In the genomic region with DNA sequence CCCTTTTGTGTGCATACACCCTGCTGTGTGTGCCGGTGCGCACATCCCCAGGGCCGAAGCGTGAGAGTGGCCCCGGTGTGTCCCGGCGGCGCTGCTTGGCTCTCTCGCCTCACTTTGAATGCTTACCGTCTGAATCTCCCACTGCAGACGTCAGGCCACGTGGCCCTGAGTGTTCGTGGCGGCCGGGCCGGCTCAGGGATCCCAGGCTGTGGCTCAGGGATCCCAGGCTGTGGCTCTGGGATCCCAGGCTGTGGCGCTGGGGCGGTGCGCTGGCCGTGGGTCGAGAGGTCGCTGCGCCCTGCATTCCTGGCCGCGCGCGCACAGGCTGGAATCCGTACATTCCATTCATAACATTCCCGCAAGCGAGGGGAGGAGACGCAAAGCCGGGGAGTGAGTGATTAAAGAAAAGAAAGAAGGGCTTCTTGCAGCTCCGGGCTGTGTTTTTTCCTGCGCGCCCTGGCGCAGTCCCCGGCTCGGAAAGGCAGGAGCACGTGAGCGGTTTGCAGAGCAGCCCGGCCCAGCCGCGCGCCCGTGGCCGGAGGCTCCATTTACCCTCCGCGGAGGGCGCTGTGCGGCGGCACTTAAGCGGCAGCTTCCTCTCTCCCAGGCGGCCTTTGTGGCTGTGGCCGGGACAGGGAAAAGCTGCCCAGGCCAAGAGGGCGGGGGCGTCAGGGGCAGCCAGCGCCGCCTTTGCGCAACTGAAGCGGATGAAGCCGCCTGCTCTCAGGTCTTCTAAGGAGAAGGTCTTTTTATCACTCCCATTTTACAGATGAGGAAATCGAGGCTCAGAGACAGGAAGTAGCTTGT, we compare ENCODE assay signal across 1 cellular context.
A peak's percentile ranks its signal among the peaks of the same experiment; 100 is the strongest.
TF ChIP-seq lines count a peak whose summit lies in the region.

No MANE protein-coding gene starts in this region.

TF ChIP-seq in HepG2, 621 proteins besides CTCF, POLR2A, EP300 and RAD21 (continued from another document and continues in another):
- TF ChIP-seq, protein P1, sequence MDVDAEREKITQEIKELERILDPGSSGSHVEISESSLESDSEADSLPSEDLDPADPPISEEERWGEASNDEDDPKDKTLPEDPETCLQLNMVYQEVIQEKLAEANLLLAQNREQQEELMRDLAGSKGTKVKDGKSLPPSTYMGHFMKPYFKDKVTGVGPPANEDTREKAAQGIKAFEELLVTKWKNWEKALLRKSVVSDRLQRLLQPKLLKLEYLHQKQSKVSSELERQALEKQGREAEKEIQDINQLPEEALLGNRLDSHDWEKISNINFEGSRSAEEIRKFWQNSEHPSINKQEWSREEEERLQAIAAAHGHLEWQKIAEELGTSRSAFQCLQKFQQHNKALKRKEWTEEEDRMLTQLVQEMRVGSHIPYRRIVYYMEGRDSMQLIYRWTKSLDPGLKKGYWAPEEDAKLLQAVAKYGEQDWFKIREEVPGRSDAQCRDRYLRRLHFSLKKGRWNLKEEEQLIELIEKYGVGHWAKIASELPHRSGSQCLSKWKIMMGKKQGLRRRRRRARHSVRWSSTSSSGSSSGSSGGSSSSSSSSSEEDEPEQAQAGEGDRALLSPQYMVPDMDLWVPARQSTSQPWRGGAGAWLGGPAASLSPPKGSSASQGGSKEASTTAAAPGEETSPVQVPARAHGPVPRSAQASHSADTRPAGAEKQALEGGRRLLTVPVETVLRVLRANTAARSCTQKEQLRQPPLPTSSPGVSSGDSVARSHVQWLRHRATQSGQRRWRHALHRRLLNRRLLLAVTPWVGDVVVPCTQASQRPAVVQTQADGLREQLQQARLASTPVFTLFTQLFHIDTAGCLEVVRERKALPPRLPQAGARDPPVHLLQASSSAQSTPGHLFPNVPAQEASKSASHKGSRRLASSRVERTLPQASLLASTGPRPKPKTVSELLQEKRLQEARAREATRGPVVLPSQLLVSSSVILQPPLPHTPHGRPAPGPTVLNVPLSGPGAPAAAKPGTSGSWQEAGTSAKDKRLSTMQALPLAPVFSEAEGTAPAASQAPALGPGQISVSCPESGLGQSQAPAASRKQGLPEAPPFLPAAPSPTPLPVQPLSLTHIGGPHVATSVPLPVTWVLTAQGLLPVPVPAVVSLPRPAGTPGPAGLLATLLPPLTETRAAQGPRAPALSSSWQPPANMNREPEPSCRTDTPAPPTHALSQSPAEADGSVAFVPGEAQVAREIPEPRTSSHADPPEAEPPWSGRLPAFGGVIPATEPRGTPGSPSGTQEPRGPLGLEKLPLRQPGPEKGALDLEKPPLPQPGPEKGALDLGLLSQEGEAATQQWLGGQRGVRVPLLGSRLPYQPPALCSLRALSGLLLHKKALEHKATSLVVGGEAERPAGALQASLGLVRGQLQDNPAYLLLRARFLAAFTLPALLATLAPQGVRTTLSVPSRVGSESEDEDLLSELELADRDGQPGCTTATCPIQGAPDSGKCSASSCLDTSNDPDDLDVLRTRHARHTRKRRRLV (CRISPR knock-in tag; IDR thresholded peaks at IDR 0.05) = peak; percentile 74; the same call in 1 of the 2 replicates
- TF ChIP-seq HNRNPUL1 (IDR thresholded peaks at IDR 0.05; ENCODE audit: low read depth, low read length) (no peak), DMAP1 (CRISPR knock-in tag; IDR thresholded peaks at IDR 0.05) (peak; percentile 61; the same call in 1 of the 2 replicates), ZNF563 (CRISPR knock-in tag; IDR thresholded peaks at IDR 0.05) (peak; percentile 82; the same call in 1 of the 2 replicates), GFI1 (CRISPR knock-in tag; IDR thresholded peaks at IDR 0.05; ENCODE audit: borderline replicate concordance) (no peak; the same call in 1 of the 2 replicates), AGO1 (IDR thresholded peaks at IDR 0.05; ENCODE audit: low read depth, low read length, poor library complexity, severe bottlenecking) (peak; percentile 33), EED (CRISPR knock-in tag; IDR thresholded peaks at IDR 0.05) (no peak; the same call in 1 of the 2 replicates), SOX5 (CRISPR knock-in tag; IDR thresholded peaks at IDR 0.05; ENCODE audit: borderline replicate concordance) (peak; percentile 36; the same call in 1 of the 2 replicates), BCL6 (CRISPR knock-in tag; IDR thresholded peaks at IDR 0.05) (peak; percentile 10), ZFY (CRISPR knock-in tag; IDR thresholded peaks at IDR 0.05) (peak; percentile 60), ZNF788 (CRISPR knock-in tag; IDR thresholded peaks at IDR 0.05; ENCODE audit: borderline replicate concordance) (peak; percentile 76; the same call in 1 of the 2 replicates), NCOA5 (CRISPR knock-in tag; IDR thresholded peaks at IDR 0.05) (no peak), ZNF629 (CRISPR knock-in tag; conservative IDR thresholded peaks at IDR 0.05) (peak; percentile 99), ZNF777 (CRISPR knock-in tag; IDR thresholded peaks at IDR 0.05) (peak; percentile 19; the same call in 1 of the 2 replicates), ZNF558 (CRISPR knock-in tag; IDR thresholded peaks at IDR 0.05; ENCODE audit: borderline replicate concordance) (no peak; the same call in 1 of the 2 replicates), TSC22D2 (CRISPR knock-in tag; IDR thresholded peaks at IDR 0.05; ENCODE audit: borderline replicate concordance) (no peak), EZH2 (conservative IDR thresholded peaks at IDR 0.05; ENCODE audit: low read depth, low read length) (no peak), FOXO1 (CRISPR knock-in tag; IDR thresholded peaks at IDR 0.05) (peak; percentile 37), ZNF143 (CRISPR knock-in tag; IDR thresholded peaks at IDR 0.05) (no peak; the same call in 1 of the 2 replicates), TOE1 (CRISPR knock-in tag; IDR thresholded peaks at IDR 0.05) (peak; percentile 57; the same call in 1 of the 2 replicates), CHD4 (IDR thresholded peaks at IDR 0.05; ENCODE audit: borderline replicate concordance, low read length) (peak; percentile 82; the same call in 1 of the 2 replicates), PITX1 (CRISPR knock-in tag; IDR thresholded peaks at IDR 0.05) (0 out of 2 replicates have a peak, but pooled peaks have one; percentile 35), KLF6 (CRISPR knock-in tag; IDR thresholded peaks at IDR 0.05) (0 out of 2 replicates have a peak, but pooled peaks have one; percentile 54), GTF2F1 (IDR thresholded peaks at IDR 0.05; ENCODE audit: low read length) (no peak)
- TF ChIP-seq, protein P2, sequence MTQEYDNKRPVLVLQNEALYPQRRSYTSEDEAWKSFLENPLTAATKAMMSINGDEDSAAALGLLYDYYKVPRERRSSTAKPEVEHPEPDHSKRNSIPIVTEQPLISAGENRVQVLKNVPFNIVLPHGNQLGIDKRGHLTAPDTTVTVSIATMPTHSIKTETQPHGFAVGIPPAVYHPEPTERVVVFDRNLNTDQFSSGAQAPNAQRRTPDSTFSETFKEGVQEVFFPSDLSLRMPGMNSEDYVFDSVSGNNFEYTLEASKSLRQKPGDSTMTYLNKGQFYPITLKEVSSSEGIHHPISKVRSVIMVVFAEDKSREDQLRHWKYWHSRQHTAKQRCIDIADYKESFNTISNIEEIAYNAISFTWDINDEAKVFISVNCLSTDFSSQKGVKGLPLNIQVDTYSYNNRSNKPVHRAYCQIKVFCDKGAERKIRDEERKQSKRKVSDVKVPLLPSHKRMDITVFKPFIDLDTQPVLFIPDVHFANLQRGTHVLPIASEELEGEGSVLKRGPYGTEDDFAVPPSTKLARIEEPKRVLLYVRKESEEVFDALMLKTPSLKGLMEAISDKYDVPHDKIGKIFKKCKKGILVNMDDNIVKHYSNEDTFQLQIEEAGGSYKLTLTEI (CRISPR knock-in tag; conservative IDR thresholded peaks at IDR 0.05) = no peak
- TF ChIP-seq, protein P3, sequence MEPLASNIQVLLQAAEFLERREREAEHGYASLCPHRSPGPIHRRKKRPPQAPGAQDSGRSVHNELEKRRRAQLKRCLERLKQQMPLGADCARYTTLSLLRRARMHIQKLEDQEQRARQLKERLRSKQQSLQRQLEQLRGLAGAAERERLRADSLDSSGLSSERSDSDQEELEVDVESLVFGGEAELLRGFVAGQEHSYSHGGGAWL (CRISPR knock-in tag; IDR thresholded peaks at IDR 0.05) = peak; percentile 91
- TF ChIP-seq, protein P4, sequence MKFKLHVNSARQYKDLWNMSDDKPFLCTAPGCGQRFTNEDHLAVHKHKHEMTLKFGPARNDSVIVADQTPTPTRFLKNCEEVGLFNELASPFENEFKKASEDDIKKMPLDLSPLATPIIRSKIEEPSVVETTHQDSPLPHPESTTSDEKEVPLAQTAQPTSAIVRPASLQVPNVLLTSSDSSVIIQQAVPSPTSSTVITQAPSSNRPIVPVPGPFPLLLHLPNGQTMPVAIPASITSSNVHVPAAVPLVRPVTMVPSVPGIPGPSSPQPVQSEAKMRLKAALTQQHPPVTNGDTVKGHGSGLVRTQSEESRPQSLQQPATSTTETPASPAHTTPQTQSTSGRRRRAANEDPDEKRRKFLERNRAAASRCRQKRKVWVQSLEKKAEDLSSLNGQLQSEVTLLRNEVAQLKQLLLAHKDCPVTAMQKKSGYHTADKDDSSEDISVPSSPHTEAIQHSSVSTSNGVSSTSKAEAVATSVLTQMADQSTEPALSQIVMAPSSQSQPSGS (CRISPR knock-in tag; IDR thresholded peaks at IDR 0.05) = peak; percentile 60; the same call in 1 of the 2 replicates
- TF ChIP-seq, protein P5, sequence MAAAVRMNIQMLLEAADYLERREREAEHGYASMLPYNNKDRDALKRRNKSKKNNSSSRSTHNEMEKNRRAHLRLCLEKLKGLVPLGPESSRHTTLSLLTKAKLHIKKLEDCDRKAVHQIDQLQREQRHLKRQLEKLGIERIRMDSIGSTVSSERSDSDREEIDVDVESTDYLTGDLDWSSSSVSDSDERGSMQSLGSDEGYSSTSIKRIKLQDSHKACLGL (CRISPR knock-in tag; IDR thresholded peaks at IDR 0.05) = peak; percentile 85; the same call in 1 of the 2 replicates
- TF ChIP-seq, protein P6, sequence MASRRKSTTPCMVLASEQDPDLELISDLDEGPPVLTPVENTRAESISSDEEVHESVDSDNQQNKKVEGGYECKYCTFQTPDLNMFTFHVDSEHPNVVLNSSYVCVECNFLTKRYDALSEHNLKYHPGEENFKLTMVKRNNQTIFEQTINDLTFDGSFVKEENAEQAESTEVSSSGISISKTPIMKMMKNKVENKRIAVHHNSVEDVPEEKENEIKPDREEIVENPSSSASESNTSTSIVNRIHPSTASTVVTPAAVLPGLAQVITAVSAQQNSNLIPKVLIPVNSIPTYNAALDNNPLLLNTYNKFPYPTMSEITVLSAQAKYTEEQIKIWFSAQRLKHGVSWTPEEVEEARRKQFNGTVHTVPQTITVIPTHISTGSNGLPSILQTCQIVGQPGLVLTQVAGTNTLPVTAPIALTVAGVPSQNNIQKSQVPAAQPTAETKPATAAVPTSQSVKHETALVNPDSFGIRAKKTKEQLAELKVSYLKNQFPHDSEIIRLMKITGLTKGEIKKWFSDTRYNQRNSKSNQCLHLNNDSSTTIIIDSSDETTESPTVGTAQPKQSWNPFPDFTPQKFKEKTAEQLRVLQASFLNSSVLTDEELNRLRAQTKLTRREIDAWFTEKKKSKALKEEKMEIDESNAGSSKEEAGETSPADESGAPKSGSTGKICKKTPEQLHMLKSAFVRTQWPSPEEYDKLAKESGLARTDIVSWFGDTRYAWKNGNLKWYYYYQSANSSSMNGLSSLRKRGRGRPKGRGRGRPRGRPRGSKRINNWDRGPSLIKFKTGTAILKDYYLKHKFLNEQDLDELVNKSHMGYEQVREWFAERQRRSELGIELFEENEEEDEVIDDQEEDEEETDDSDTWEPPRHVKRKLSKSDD (CRISPR knock-in tag; IDR thresholded peaks at IDR 0.05; ENCODE audit: low read depth) = no peak
- TF ChIP-seq, protein P7, sequence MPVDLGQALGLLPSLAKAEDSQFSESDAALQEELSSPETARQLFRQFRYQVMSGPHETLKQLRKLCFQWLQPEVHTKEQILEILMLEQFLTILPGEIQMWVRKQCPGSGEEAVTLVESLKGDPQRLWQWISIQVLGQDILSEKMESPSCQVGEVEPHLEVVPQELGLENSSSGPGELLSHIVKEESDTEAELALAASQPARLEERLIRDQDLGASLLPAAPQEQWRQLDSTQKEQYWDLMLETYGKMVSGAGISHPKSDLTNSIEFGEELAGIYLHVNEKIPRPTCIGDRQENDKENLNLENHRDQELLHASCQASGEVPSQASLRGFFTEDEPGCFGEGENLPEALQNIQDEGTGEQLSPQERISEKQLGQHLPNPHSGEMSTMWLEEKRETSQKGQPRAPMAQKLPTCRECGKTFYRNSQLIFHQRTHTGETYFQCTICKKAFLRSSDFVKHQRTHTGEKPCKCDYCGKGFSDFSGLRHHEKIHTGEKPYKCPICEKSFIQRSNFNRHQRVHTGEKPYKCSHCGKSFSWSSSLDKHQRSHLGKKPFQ (CRISPR knock-in tag; IDR thresholded peaks at IDR 0.05; ENCODE audit: insufficient replicate concordance) = peak; percentile 56
- TF ChIP-seq, protein P8, sequence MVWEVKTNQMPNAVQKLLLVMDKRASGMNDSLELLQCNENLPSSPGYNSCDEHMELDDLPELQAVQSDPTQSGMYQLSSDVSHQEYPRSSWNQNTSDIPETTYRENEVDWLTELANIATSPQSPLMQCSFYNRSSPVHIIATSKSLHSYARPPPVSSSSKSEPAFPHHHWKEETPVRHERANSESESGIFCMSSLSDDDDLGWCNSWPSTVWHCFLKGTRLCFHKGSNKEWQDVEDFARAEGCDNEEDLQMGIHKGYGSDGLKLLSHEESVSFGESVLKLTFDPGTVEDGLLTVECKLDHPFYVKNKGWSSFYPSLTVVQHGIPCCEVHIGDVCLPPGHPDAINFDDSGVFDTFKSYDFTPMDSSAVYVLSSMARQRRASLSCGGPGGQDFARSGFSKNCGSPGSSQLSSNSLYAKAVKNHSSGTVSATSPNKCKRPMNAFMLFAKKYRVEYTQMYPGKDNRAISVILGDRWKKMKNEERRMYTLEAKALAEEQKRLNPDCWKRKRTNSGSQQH (CRISPR knock-in tag; IDR thresholded peaks at IDR 0.05; ENCODE audit: low read depth) = 0 out of 2 replicates have a peak, but pooled peaks have one; percentile 30
- TF ChIP-seq, protein P9, sequence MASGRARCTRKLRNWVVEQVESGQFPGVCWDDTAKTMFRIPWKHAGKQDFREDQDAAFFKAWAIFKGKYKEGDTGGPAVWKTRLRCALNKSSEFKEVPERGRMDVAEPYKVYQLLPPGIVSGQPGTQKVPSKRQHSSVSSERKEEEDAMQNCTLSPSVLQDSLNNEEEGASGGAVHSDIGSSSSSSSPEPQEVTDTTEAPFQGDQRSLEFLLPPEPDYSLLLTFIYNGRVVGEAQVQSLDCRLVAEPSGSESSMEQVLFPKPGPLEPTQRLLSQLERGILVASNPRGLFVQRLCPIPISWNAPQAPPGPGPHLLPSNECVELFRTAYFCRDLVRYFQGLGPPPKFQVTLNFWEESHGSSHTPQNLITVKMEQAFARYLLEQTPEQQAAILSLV (CRISPR knock-in tag; IDR thresholded peaks at IDR 0.05; ENCODE audit: borderline replicate concordance) = no peak
- TF ChIP-seq, protein P10, sequence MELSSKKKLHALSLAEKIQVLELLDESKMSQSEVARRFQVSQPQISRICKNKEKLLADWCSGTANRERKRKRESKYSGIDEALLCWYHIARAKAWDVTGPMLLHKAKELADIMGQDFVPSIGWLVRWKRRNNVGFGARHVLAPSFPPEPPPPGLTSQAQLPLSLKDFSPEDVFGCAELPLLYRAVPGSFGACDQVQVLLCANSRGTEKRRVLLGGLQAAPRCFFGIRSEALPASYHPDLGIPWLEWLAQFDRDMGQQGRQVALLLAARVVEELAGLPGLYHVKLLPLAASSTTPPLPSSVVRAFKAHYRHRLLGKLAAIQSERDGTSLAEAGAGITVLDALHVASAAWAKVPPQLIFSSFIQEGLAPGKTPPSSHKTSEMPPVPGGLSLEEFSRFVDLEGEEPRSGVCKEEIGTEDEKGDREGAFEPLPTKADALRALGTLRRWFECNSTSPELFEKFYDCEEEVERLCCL (CRISPR knock-in tag; IDR thresholded peaks at IDR 0.05; ENCODE audit: borderline replicate concordance) = 0 out of 2 replicates have a peak, but pooled peaks have one; percentile 25
